Comparison of ENCODE assay signal across 1 cellular context in genomic region chr9:128115187-128116103, GRCh38.
TF ChIP-seq lines count a peak whose summit lies in the region.

No MANE protein-coding gene starts in this region.

TF ChIP-seq in K562, 482 proteins besides CTCF, POLR2A, EP300 and RAD21 (continued from another document):
- TF ChIP-seq ZNF407 (IDR thresholded peaks at IDR 0.05; ENCODE audit: low read depth) (peak; percentile 15; the same call in 1 of the 2 replicates), ZNF12 (CRISPR knock-in tag; IDR thresholded peaks at IDR 0.05) (peak; percentile 85; the same call in 1 of the 2 replicates), ARNT (IDR thresholded peaks at IDR 0.05) (peak in 1 of 2 experiments; percentile 74; a peak in 2 of 4 replicates), SMAD4 (CRISPR knock-in tag; conservative IDR thresholded peaks at IDR 0.05) (peak; percentile 84), ZNF589 (CRISPR knock-in tag; IDR thresholded peaks at IDR 0.05; ENCODE audit: low read depth) (0 out of 2 replicates have a peak, but pooled peaks have one; percentile 43), ZBTB49 (CRISPR knock-in tag; IDR thresholded peaks at IDR 0.05; ENCODE audit: borderline replicate concordance) (no peak), HNRNPUL1 (IDR thresholded peaks at IDR 0.05; ENCODE audit: low read length) (no peak), MAX (CRISPR knock-in tag; IDR thresholded peaks at IDR 0.05) (peak; percentile 77; the same call in 1 of the 2 replicates), HMBOX1 (IDR thresholded peaks at IDR 0.05) (peak; percentile 62; the same call in 1 of the 2 replicates), SOX6 (IDR thresholded peaks at IDR 0.05) (peak; percentile 88), PHB2 (IDR thresholded peaks at IDR 0.05; ENCODE audit: low read depth) (peak; percentile 82), GTF2B (IDR thresholded peaks at IDR 0.05; ENCODE audit: extremely low read depth, insufficient read length) (no peak), EP400 (IDR thresholded peaks at IDR 0.05) (peak; percentile 56; the same call in 1 of the 2 replicates), MAZ (CRISPR knock-in tag; conservative IDR thresholded peaks at IDR 0.05 in 1 of 2, IDR thresholded peaks at IDR 0.05 in 1 of 2) (peak; percentile 65 to 74; a peak in 3 of 4 replicates)
